1 cellular context compared by ENCODE assay signal in the genomic region with DNA sequence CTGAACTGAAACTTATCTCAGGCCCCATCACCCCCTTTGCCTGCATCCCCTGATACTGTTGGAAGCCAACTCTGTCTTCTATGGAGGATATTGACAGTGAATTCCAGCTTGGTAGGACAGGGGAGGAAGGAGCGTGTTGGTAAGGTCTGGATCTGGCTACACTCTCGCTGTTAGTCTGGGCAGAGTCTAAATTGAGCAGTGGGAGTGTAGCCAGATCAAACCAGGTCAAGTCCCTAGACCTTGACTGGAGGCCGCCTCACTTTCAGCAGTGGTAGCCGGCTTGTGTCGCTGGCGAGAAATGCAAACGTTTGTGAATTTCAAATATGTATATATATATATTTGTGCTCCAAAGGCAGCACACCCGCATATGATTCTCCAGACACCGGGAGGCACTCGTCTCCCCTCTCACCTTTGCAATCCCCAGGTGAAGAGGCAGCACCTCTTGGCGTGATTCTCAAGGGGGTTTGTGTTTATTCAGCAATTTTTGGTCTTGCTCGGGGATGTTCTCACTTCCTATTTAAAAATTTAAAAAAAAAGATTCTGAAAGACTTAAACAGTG.
TF ChIP-seq lines count a peak whose summit lies in the region.

No MANE protein-coding gene starts in this region.

TF ChIP-seq in K562, 482 proteins besides CTCF, POLR2A, EP300 and RAD21:
- TF ChIP-seq PHF8 (IDR thresholded peaks at IDR 0.05; ENCODE audit: borderline replicate concordance, low read length), result no peak
- TF ChIP-seq, protein P1, sequence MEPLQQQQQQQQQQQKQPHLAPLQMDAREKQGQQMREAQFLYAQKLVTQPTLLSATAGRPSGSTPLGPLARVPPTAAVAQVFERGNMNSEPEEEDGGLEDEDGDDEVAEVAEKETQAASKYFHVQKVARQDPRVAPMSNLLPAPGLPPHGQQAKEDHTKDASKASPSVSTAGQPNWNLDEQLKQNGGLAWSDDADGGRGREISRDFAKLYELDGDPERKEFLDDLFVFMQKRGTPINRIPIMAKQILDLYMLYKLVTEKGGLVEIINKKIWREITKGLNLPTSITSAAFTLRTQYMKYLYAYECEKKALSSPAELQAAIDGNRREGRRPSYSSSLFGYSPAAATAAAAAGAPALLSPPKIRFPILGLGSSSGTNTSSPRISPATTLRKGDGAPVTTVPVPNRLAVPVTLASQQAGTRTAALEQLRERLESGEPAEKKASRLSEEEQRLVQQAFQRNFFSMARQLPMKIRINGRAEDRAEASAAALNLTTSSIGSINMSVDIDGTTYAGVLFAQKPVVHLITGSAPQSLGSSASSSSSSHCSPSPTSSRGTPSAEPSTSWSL (CRISPR knock-in tag; IDR thresholded peaks at IDR 0.05; ENCODE audit: borderline replicate concordance), result no peak
- TF ChIP-seq, protein P2, sequence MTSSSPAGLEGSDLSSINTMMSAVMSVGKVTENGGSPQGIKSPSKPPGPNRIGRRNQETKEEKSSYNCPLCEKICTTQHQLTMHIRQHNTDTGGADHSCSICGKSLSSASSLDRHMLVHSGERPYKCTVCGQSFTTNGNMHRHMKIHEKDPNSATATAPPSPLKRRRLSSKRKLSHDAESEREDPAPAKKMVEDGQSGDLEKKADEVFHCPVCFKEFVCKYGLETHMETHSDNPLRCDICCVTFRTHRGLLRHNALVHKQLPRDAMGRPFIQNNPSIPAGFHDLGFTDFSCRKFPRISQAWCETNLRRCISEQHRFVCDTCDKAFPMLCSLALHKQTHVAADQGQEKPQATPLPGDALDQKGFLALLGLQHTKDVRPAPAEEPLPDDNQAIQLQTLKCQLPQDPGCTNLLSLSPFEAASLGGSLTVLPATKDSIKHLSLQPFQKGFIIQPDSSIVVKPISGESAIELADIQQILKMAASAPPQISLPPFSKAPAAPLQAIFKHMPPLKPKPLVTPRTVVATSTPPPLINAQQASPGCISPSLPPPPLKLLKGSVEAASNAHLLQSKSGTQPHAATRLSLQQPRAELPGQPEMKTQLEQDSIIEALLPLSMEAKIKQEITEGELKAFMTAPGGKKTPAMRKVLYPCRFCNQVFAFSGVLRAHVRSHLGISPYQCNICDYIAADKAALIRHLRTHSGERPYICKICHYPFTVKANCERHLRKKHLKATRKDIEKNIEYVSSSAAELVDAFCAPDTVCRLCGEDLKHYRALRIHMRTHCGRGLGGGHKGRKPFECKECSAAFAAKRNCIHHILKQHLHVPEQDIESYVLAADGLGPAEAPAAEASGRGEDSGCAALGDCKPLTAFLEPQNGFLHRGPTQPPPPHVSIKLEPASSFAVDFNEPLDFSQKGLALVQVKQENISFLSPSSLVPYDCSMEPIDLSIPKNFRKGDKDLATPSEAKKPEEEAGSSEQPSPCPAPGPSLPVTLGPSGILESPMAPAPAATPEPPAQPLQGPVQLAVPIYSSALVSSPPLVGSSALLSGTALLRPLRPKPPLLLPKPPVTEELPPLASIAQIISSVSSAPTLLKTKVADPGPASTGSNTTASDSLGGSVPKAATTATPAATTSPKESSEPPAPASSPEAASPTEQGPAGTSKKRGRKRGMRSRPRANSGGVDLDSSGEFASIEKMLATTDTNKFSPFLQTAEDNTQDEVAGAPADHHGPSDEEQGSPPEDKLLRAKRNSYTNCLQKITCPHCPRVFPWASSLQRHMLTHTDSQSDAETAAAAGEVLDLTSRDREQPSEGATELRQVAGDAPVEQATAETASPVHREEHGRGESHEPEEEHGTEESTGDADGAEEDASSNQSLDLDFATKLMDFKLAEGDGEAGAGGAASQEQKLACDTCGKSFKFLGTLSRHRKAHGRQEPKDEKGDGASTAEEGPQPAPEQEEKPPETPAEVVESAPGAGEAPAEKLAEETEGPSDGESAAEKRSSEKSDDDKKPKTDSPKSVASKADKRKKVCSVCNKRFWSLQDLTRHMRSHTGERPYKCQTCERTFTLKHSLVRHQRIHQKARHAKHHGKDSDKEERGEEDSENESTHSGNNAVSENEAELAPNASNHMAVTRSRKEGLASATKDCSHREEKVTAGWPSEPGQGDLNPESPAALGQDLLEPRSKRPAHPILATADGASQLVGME (CRISPR knock-in tag; IDR thresholded peaks at IDR 0.05), result no peak
- TF ChIP-seq, protein P3, sequence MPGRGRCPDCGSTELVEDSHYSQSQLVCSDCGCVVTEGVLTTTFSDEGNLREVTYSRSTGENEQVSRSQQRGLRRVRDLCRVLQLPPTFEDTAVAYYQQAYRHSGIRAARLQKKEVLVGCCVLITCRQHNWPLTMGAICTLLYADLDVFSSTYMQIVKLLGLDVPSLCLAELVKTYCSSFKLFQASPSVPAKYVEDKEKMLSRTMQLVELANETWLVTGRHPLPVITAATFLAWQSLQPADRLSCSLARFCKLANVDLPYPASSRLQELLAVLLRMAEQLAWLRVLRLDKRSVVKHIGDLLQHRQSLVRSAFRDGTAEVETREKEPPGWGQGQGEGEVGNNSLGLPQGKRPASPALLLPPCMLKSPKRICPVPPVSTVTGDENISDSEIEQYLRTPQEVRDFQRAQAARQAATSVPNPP (IDR thresholded peaks at IDR 0.05; ENCODE audit: borderline replicate concordance, insufficient read depth, insufficient read length), result no peak
- 0 out of 2 replicates have a peak, but pooled peaks have one; percentile 15 for TF ChIP-seq MAFF (IDR thresholded peaks at IDR 0.05; ENCODE audit: low read length)
- no peak for TF ChIP-seq BHLHE40 (IDR thresholded peaks at IDR 0.05; ENCODE audit: low read length)
- no peak for TF ChIP-seq PRMT5 (CRISPR knock-in tag; IDR thresholded peaks at IDR 0.05)
- TF ChIP-seq STAG1 (CRISPR knock-in tag; IDR thresholded peaks at IDR 0.05; ENCODE audit: borderline replicate concordance), result no peak
